Comparison of ENCODE assay signal across 14 cellular contexts in the genomic region with DNA sequence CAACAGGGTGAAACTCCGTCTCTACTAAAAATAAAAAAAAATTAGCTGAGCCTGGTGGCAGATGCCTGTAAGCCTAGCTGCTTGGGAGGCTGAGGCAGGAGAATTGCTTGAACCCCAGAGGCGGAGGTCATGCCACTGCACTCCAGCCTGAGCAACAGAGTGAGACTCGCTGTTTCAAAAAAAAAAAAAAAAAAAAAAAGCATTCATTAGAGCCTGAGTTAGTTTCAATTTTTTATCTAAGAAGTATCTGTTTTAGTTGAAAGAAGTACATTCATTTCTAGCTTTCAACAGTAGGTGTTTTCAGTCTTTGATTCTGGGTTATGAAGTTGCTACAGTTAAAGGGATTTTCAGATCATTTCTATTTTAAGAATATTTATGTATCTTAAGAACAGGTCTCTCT. TPM values are rescaled to one million over a fixed set of nuclear protein-coding genes. Genes with fewer than 3 reads are reported as not detected.
DNase-seq lines count a peak whose midpoint lies in the region; ATAC-seq, FAIRE-seq and TF ChIP-seq lines count a peak whose summit lies in the region.
"Had no signal": no experiment of that assay in that cellular context is flagged by ENCODE, and none has a peak within 500 bp of the region (broad histone marks: within the 10 kb centered on the region; RNA-seq: fewer than 3 reads in every experiment).

No MANE protein-coding gene starts in this region.

- TF ChIP-seq CTCF in colonic mucosa (IDR thresholded peaks at IDR 0.05) (no peak), kidney (IDR thresholded peaks at IDR 0.05; ENCODE audit: borderline replicate concordance, extremely low read depth, insufficient read depth) (no peak)

- H3K27me3 ChIP-seq in colonic mucosa, result no peaks in the 10 kb centered on the region
- H3K27me3 ChIP-seq: stomach had no signal

- no peak overlapping the region for H3K9ac ChIP-seq in colonic mucosa (ENCODE audit: low read depth in 2 of 2, low read length in 2 of 2)
- no peak overlapping the region for H3K9ac ChIP-seq in kidney (ENCODE audit: low read length in 2 of 2)

- H3K27ac ChIP-seq in colonic mucosa, result no peak overlapping the region
- H3K27ac ChIP-seq in kidney (ENCODE audit: low read depth in 2 of 2, low read length in 2 of 2), result no peak overlapping the region
- H3K27ac ChIP-seq: stomach had no signal

- H3K4me1 Mint-ChIP-seq in activated naive CD4-positive, alpha-beta T cell treated with anti-CD3 and anti-CD28 coated beads, Interleukin-2, amount 50 U/mL, for 24 hours, result peaks cover 81% of the 10 kb centered on the region

- H3K9me3 Mint-ChIP-seq in activated naive CD4-positive, alpha-beta T cell treated with anti-CD3 and anti-CD28 coated beads, Interleukin-2, amount 50 U/mL, for 24 hours, result no peaks in the 10 kb centered on the region

- peak overlapping the region; percentile 52 for H3K4me3 Mint-ChIP-seq in activated naive CD4-positive, alpha-beta T cell treated with anti-CD3 and anti-CD28 coated beads, Interleukin-2, amount 50 U/mL, for 24 hours

- intact Hi-C loops in colonic mucosa (cut with DNase I), result no loop called here
- intact Hi-C loops in kidney (cut with DNase I), result no loop called here

- peak; percentile 80 for ATAC-seq in GM18511 (IDR thresholded peaks at IDR 0.05; ENCODE audit: unreplicated experiment)
- peak; percentile 50 for ATAC-seq in GM19468 (IDR thresholded peaks at IDR 0.05; ENCODE audit: extremely low read depth, unreplicated experiment)
- ATAC-seq in HG02981 (IDR thresholded peaks at IDR 0.05; ENCODE audit: unreplicated experiment), result peak; percentile 67
- ATAC-seq: HepG2 had no signal

- H3K4me3 ChIP-seq in colonic mucosa (no peak overlapping the region), kidney (ENCODE audit: low read length in 2 of 2) (no peak overlapping the region)
- H3K4me3 ChIP-seq: smooth muscle cell, stomach had no signal

- DNase-seq in activated effector memory CD4-positive, alpha-beta T cell treated with anti-CD3 and anti-CD28 coated beads, Interleukin-2, amount 50 U/mL, for 16 hours, result no peak
- DNase-seq in colonic mucosa, result no peak
- DNase-seq in H54 (ENCODE audit: insufficient read length, low spot score), result no peak
- DNase-seq in kidney, result no peak
- DNase-seq: aorta, Calu3, RPMI8226, stomach had no signal

- TF ChIP-seq POLR2A in H54 (IDR thresholded peaks at IDR 0.05; ENCODE audit: low read depth, low read length), result no peak

- no peaks in the 10 kb centered on the region for H3K27me3 Mint-ChIP-seq in activated naive CD4-positive, alpha-beta T cell treated with anti-CD3 and anti-CD28 coated beads, Interleukin-2, amount 50 U/mL, for 24 hours

- H3K27ac Mint-ChIP-seq in activated naive CD4-positive, alpha-beta T cell treated with anti-CD3 and anti-CD28 coated beads, Interleukin-2, amount 50 U/mL, for 24 hours, result peak overlapping the region; percentile 77

- H3K4me1 ChIP-seq in colonic mucosa, result no peaks in the 10 kb centered on the region
- H3K4me1 ChIP-seq in kidney (ENCODE audit: control insufficient read depth in 1 of 2, insufficient read depth in 1 of 2, low read depth in 1 of 2, low read length in 2 of 2), result peaks cover 0 to 6% of the 10 kb centered on the region in 2 donors

- FAIRE-seq in H54 (lab: Jason Lieb, UNC) (no peak), kidney (lab: Jason Lieb, UNC) (no peak)
- FAIRE-seq: HepG2 had no signal

- H3K9me3 ChIP-seq in colonic mucosa (no peaks in the 10 kb centered on the region), kidney (ENCODE audit: control insufficient read depth in 1 of 2, low read length in 2 of 2) (no peaks in the 10 kb centered on the region)
- H3K9me3 ChIP-seq: stomach had no signal

- no peaks in the 10 kb centered on the region for H3K36me3 ChIP-seq in colonic mucosa
- H3K36me3 ChIP-seq in kidney (ENCODE audit: control insufficient read depth in 1 of 2, insufficient read depth in 2 of 2, low read length in 2 of 2), result no peaks in the 10 kb centered on the region
- H3K36me3 ChIP-seq: stomach had no signal

- H3K36me3 Mint-ChIP-seq in activated naive CD4-positive, alpha-beta T cell treated with anti-CD3 and anti-CD28 coated beads, Interleukin-2, amount 50 U/mL, for 24 hours, result peaks cover 15% of the 10 kb centered on the region

RNA-seq across cellular contexts. Expression of a gene that starts 42.2 kb away (rescaled TPM):
- total RNA-seq in colonic mucosa (10 to 100 TPM; 30.6 to 56.4 TPM), kidney (52.3 TPM)
- 3.4 TPM for polyA plus RNA-seq in kidney (ENCODE audit: insufficient read depth, low read depth, low replicate concordance)
